ENCODE assay signal across 11 cellular contexts in genomic region chr1:115679141-115679611, GRCh38. TPM values are rescaled to one million over a fixed set of nuclear protein-coding genes. Genes with fewer than 3 reads are reported as not detected.
A peak's percentile ranks its signal among the peaks of the same experiment; 100 is the strongest.
DNase-seq lines count a peak whose midpoint lies in the region; ATAC-seq, FAIRE-seq and TF ChIP-seq lines count a peak whose summit lies in the region.
"Had no signal": no experiment of that assay in that cellular context is flagged by ENCODE, and none has a peak within 500 bp of the region (broad histone marks: within the 10 kb centered on the region; RNA-seq: fewer than 3 reads in every experiment).

No MANE protein-coding gene starts in this region.

- peaks cover 5 to 9% of the 10 kb centered on the region in 2 donors for H3K36me3 ChIP-seq in esophagus (ENCODE audit: control insufficient read depth in 2 of 2, insufficient read depth in 2 of 2, low read length in 1 of 2)

- no peak for ATAC-seq in GM18502 (IDR thresholded peaks at IDR 0.05; ENCODE audit: poor library complexity, unreplicated experiment)

- TF ChIP-seq CTCF in AG04450 (IDR thresholded peaks at IDR 0.05; ENCODE audit: low read depth, low read length), result no peak

- peak overlapping the region; percentile 33 for H3K27ac ChIP-seq in AG04450 (ENCODE audit: low read depth, low read length)
- peak overlapping the region; percentile 56 to 70 for H3K27ac ChIP-seq in esophagus (ENCODE audit: low read depth in 2 of 2, low read length in 1 of 2)
- H3K27ac ChIP-seq: BLaER1, HL-60 had no signal

- 33 to 51% methylated on average over 8 of the region's 8 CpGs for WGBS in esophagus, 2 donors

- H3K9me3 ChIP-seq in AG04450 (ENCODE audit: control insufficient read depth, insufficient read depth, low read length) (no peaks in the 10 kb centered on the region), esophagus (ENCODE audit: control insufficient read depth in 2 of 2, insufficient read depth in 1 of 2, low read depth in 1 of 2, low read length in 1 of 2) (no peaks in the 10 kb centered on the region)
- H3K9me3 ChIP-seq: BLaER1 had no signal

- POLR2A ChIA-PET in AG04450 (lab: Yijun Ruan, JAX), result interaction anchor here (1.5 kb wide), 1 partner anchor 10 kb away, joined by 14 read pairs; no protein-coding TSS in a partner anchor

- CTCF ChIA-PET in AG04450 (lab: Charles Lee), result interaction anchor here (1.1 to 3.6 kb wide), 2 partner anchors 27 to 85 kb away, joined by 3 to 26 read pairs; no protein-coding TSS in a partner anchor

- DNase-seq in AG04450 (ENCODE audit: low read depth, low spot score) (peak; percentile 30), HTR-8/SVneo (ENCODE audit: insufficient read length, low spot score) (peak; percentile 15), myocyte (ENCODE audit: low read depth) (peak; percentile 74), NCI-H510A treated with DMSO at 0.1 percent for 48 hours (lab: John Stamatoyannopoulos, UW) (no peak), midbrain (lab: John Stamatoyannopoulos, UW) (no peak), NCI-H510A (lab: John Stamatoyannopoulos, UW) (no peak)
- DNase-seq: NCI-H524 treated with DMSO at 0.1 percent for 48 hours had no signal

- H3K4me3 ChIP-seq in AG04450 (ENCODE audit: low read depth, low read length) (no peak overlapping the region), esophagus (ENCODE audit: low read depth in 1 of 2, low read length in 2 of 2) (no peak overlapping the region)
- H3K4me3 ChIP-seq: BLaER1 had no signal

- peaks cover 7 to 9% of the 10 kb centered on the region in 2 donors for H3K4me1 ChIP-seq in esophagus (ENCODE audit: control insufficient read depth in 2 of 2, insufficient read depth in 2 of 2, low read length in 1 of 2)

- H3K27me3 ChIP-seq in AG04450 (ENCODE audit: control insufficient read depth, insufficient read depth, low read length) (no peaks in the 10 kb centered on the region), esophagus (ENCODE audit: control insufficient read depth in 1 of 2, insufficient read depth in 2 of 2, low read length in 2 of 2) (no peaks in the 10 kb centered on the region)
- H3K27me3 ChIP-seq: BLaER1 had no signal

- FAIRE-seq in HTR-8/SVneo (lab: Jason Lieb, UNC), result no peak

RNA-seq across cellular contexts. Expression of gene VANGL1, which starts 37.4 kb away (rescaled TPM):
- polyA plus RNA-seq in AG04450 (2011; rRNA removed) (7.8 and 8.2 TPM in 2 replicates), esophagus (1 to 10 TPM; 3.4 to 4.1 TPM)
- 11.2 and 12.6 TPM in 2 replicates for polyA minus RNA-seq in AG04450 (2011; rRNA and poly(A)+ RNA removed)
- 6.9 and 9.1 TPM in 2 replicates for total RNA-seq in myocyte
- 7.4 TPM for polyA plus RNA-seq in myocyte (2012)

Comparison
In these comparisons a context has a peak if more than half of its experiments do, and no peak if none do; other contexts are left out.
1. DNase-seq: peak in AG04450 (single experiment), HTR-8/SVneo (single experiment) and myocyte (single experiment); none in NCI-H510A treated with DMSO at 0.1 percent for 48 hours (single experiment), midbrain (single experiment) and NCI-H510A (single experiment).